ENCODE assay signal across 26 cellular contexts in genomic region chr10:48378675-48379074, GRCh38.
"Had no signal": no experiment of that assay in that cellular context is flagged by ENCODE, and none has a peak within 500 bp of the region (broad histone marks: within the 10 kb centered on the region; RNA-seq: fewer than 3 reads in every experiment).

No MANE protein-coding gene starts in this region.

- H3K27me3 ChIP-seq: brain microvascular endothelial cell, esophagus muscularis mucosa, gastroesophageal sphincter, heart right ventricle had no signal

- H3K27ac Mint-ChIP-seq: activated B cell treated with CpG ODN at 0.5 μM for 24 hours; activated CD4-positive, alpha-beta memory T cell treated with anti-CD3 and anti-CD28 coated beads for 36 hours; activated CD8-positive, alpha-beta T cell treated with anti-CD3 and anti-CD28 coated beads, Interleukin-2, amount 10 ng/mL, durations not matched to agents 7 days and 5 days; activated naive CD8-positive, alpha-beta T cell; activated T-helper 17 cell treated with anti-CD3 and anti-CD28 coated beads, Interleukin-2, amount 50 U/mL, for 72 hours; effector memory CD8-positive, alpha-beta T cell had no signal

- H3K27me3 Mint-ChIP-seq: activated B cell treated with CpG ODN at 0.5 μM for 24 hours; activated CD4-positive, alpha-beta memory T cell treated with anti-CD3 and anti-CD28 coated beads for 36 hours; activated naive CD8-positive, alpha-beta T cell; activated T-helper 17 cell treated with anti-CD3 and anti-CD28 coated beads, Interleukin-2, amount 50 U/mL, for 72 hours; central memory CD8-positive, alpha-beta T cell; effector memory CD8-positive, alpha-beta T cell had no signal

- H3K4me1 Mint-ChIP-seq: activated B cell treated with CpG ODN at 0.5 μM for 24 hours had no signal

- H3K4me1 ChIP-seq: esophagus muscularis mucosa, gastroesophageal sphincter had no signal

- H3K9me3 Mint-ChIP-seq: activated T-cell treated with anti-CD3 and anti-CD28 coated beads, Interleukin-2, amount 50 U/mL, for 4 hours; effector memory CD8-positive, alpha-beta T cell had no signal

- H3K27ac ChIP-seq: brain microvascular endothelial cell, esophagus muscularis mucosa, gastroesophageal sphincter, heart right ventricle, VCaP had no signal

- ATAC-seq: activated CD4-positive, CD25-positive, alpha-beta regulatory T cell treated with anti-CD3 and anti-CD28 coated beads, Interleukin-2, amount 50 U/mL, for 24 hours; activated CD8-positive, alpha-beta T cell treated with anti-CD3 and anti-CD28 coated beads, Interleukin-2, amount 10 ng/mL, durations not matched to agents 7 days and 5 days; activated T-cell treated with anti-CD3 and anti-CD28 coated beads, Interleukin-2, amount 50 U/mL, for 4 hours; activated T-helper 17 cell treated with anti-CD3 and anti-CD28 coated beads, Interleukin-2, amount 50 U/mL, for 72 hours; effector memory CD8-positive, alpha-beta T cell; gastroesophageal sphincter; heart right ventricle had no signal

- H3K36me3 ChIP-seq: brain microvascular endothelial cell, esophagus muscularis mucosa, gastroesophageal sphincter, heart right ventricle had no signal

- DNase-seq: activated B cell treated with CpG ODN at 0.5 μM for 24 hours; activated CD4-positive, alpha-beta memory T cell treated with anti-CD3 and anti-CD28 coated beads for 36 hours; activated CD4-positive, alpha-beta T cell treated with anti-CD3 and anti-CD28 coated beads for 48 hours; activated CD4-positive, alpha-beta T cell treated with anti-CD3 and anti-CD28 coated beads, Interleukin-2, amount 50 U/mL, for 1 hour; activated CD8-positive, alpha-beta T cell treated with anti-CD3 and anti-CD28 coated beads, Interleukin-2, amount 10 ng/mL, durations not matched to agents 7 days and 5 days; activated effector memory CD4-positive, alpha-beta T cell treated with Interleukin-2 at 50 U/mL for 16 hours; activated gamma-delta T cell treated with Interleukin-2 at 50 U/mL for 16 hours; activated naive CD4-positive, alpha-beta T cell treated with anti-CD3 and anti-CD28 coated beads, Interleukin-2, amount 50 U/mL, for 16 hours; activated naive CD4-positive, alpha-beta T cell treated with Interleukin-2 at 50 U/mL for 16 hours; activated T-cell treated with anti-CD3 and anti-CD28 coated beads, Interleukin-2, amount 50 U/mL, for 4 hours; amniotic stem cell; anterior cingulate cortex; brain microvascular endothelial cell; cortex of kidney; effector CD4-positive, alpha-beta T cell; effector memory CD8-positive, alpha-beta T cell; erythroblast; heart right ventricle; T-helper 2 cell had no signal

- H3K4me3 Mint-ChIP-seq: activated B cell treated with CpG ODN at 0.5 μM for 24 hours; activated CD4-positive, alpha-beta memory T cell treated with anti-CD3 and anti-CD28 coated beads for 36 hours; activated CD8-positive, alpha-beta T cell treated with anti-CD3 and anti-CD28 coated beads, Interleukin-2, amount 10 ng/mL, durations not matched to agents 7 days and 5 days; activated naive CD8-positive, alpha-beta T cell; activated T-cell treated with anti-CD3 and anti-CD28 coated beads, Interleukin-2, amount 50 U/mL, for 4 hours; activated T-helper 17 cell treated with anti-CD3 and anti-CD28 coated beads, Interleukin-2, amount 50 U/mL, for 72 hours; central memory CD8-positive, alpha-beta T cell; effector memory CD8-positive, alpha-beta T cell had no signal

- H3K4me3 ChIP-seq: esophagus muscularis mucosa, gastroesophageal sphincter, heart right ventricle had no signal
